17 cellular contexts compared by ENCODE assay signal in the genomic region with DNA sequence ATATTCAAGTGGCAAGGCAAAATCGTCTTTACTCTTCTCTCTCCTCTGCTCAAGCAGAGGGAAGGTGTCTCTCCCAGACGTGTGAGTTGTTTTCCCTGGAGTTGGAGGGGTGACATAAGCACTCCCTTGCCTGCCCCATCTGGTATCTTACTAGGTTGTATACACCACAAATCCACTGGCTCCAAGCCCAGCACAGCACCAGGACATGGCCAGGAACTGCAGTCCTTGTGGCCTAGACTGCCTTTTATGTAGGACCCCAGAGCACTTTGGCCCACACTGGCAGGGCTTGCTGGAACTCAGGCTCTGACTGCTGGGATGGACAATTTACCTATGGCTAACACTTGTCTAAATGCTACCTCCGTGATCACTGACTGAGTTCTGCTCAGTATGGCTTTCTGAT. TPM values are rescaled to one million over a fixed set of nuclear protein-coding genes. Genes with fewer than 3 reads are reported as not detected.
DNase-seq lines count a peak whose midpoint lies in the region; ATAC-seq and TF ChIP-seq lines count a peak whose summit lies in the region.
"Had no signal": no experiment of that assay in that cellular context is flagged by ENCODE, and none has a peak within 500 bp of the region (broad histone marks: within the 10 kb centered on the region; RNA-seq: fewer than 3 reads in every experiment).

No MANE protein-coding gene starts in this region.

- DNase-seq in DMS 273 treated with DMSO at 0.1 percent for 48 hours (lab: John Stamatoyannopoulos, UW), result peak; percentile 71
- DNase-seq in H4 (ENCODE audit: low spot score), result peak; percentile 52
- no peak for DNase-seq in WTC11 (ENCODE audit: low spot score)
- peak; percentile 4 for DNase-seq in fibroblast of peridontal ligament (ENCODE audit: extremely low read depth)
- no peak for DNase-seq in activated effector memory CD4-positive, alpha-beta T cell treated with anti-CD3 and anti-CD28 coated beads, Interleukin-2, amount 50 U/mL, for 16 hours
- no peak for DNase-seq in prostate gland (ENCODE audit: low spot score)
- DNase-seq in pons (ENCODE audit: low spot score), result no peak
- DNase-seq: ACHN; CD4-positive, alpha-beta memory T cell; H9; NCI-H1092; NCI-H345; NCI-H69; PC-3 had no signal

- H3K4me1 Mint-ChIP-seq in WTC11, result peaks cover 4% of the 10 kb centered on the region; the same call in 1 of the 2 replicates
- H3K4me1 Mint-ChIP-seq: B cell, H9 had no signal

- no peak overlapping the region for H3K4me3 Mint-ChIP-seq in WTC11
- H3K4me3 Mint-ChIP-seq: B cell; CD4-positive, alpha-beta memory T cell; H9 had no signal

- intact Hi-C loops in prostate gland (cut with DNase I), result no loop called here

- no peaks in the 10 kb centered on the region for H3K27me3 ChIP-seq in prostate gland (replicated peaks; ENCODE audit: insufficient read depth)

- no peak overlapping the region for H3K4me3 ChIP-seq in prostate gland

- H3K36me3 ChIP-seq in prostate gland, result no peaks in the 10 kb centered on the region

- CTCF ChIA-PET in WTC11 (lab: Charles Lee), result no interaction called here

- TF ChIP-seq POLR2A in prostate gland (IDR thresholded peaks at IDR 0.05), result no peak

- peaks cover 22% of the 10 kb centered on the region for H3K36me3 Mint-ChIP-seq in WTC11

- no peak overlapping the region for H3K27ac ChIP-seq in prostate gland

- H3K27me3 Mint-ChIP-seq in WTC11 (ENCODE audit: low read depth), result no peaks in the 10 kb centered on the region
- H3K27me3 Mint-ChIP-seq: B cell; CD4-positive, alpha-beta memory T cell had no signal

- no peak for TF ChIP-seq CTCF in WTC11 (IDR thresholded peaks at IDR 0.05)
- no peak for TF ChIP-seq CTCF in prostate gland (IDR thresholded peaks at IDR 0.05)

- POLR2A ChIA-PET in WTC11 (lab: Charles Lee), result no interaction called here

- no peaks in the 10 kb centered on the region for H3K4me1 ChIP-seq in prostate gland (replicated peaks)

- peaks cover 8% of the 10 kb centered on the region for H3K9me3 Mint-ChIP-seq in WTC11
- H3K9me3 Mint-ChIP-seq: H9 had no signal

- WGBS in prostate gland, result 85% methylated on average over 3 of the region's 3 CpGs

- no peaks in the 10 kb centered on the region for H3K9me3 ChIP-seq in prostate gland

- H3K27ac Mint-ChIP-seq in WTC11, result peak overlapping the region; percentile 63; the same call in 1 of the 2 replicates
- H3K27ac Mint-ChIP-seq: B cell had no signal

- ATAC-seq in WTC11, result peak; percentile 52
- ATAC-seq in HG02973 (IDR thresholded peaks at IDR 0.05; ENCODE audit: unreplicated experiment), result no peak
- ATAC-seq: PC-3, SK-N-SH treated with all-trans-retinoic acid at 6 μM for 48 hours had no signal

TF ChIP-seq in WTC11, 78 proteins besides CTCF, POLR2A, EP300 and RAD21 (continues in another document):
- no peak for TF ChIP-seq OVOL2 (CRISPR knock-in tag; IDR thresholded peaks at IDR 0.05; ENCODE audit: borderline replicate concordance)
- TF ChIP-seq, protein P1, sequence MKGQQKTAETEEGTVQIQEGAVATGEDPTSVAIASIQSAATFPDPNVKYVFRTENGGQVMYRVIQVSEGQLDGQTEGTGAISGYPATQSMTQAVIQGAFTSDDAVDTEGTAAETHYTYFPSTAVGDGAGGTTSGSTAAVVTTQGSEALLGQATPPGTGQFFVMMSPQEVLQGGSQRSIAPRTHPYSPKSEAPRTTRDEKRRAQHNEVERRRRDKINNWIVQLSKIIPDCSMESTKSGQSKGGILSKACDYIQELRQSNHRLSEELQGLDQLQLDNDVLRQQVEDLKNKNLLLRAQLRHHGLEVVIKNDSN (CRISPR knock-in tag; IDR thresholded peaks at IDR 0.05), result no peak
- no peak for TF ChIP-seq KAT7 (CRISPR knock-in tag; IDR thresholded peaks at IDR 0.05; ENCODE audit: borderline replicate concordance)
- TF ChIP-seq, protein P2, sequence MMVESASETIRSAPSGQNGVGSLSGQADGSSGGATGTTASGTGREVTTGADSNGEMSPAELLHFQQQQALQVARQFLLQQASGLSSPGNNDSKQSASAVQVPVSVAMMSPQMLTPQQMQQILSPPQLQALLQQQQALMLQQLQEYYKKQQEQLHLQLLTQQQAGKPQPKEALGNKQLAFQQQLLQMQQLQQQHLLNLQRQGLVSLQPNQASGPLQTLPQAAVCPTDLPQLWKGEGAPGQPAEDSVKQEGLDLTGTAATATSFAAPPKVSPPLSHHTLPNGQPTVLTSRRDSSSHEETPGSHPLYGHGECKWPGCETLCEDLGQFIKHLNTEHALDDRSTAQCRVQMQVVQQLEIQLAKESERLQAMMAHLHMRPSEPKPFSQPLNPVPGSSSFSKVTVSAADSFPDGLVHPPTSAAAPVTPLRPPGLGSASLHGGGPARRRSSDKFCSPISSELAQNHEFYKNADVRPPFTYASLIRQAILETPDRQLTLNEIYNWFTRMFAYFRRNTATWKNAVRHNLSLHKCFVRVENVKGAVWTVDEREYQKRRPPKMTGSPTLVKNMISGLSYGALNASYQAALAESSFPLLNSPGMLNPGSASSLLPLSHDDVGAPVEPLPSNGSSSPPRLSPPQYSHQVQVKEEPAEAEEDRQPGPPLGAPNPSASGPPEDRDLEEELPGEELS (CRISPR knock-in tag; IDR thresholded peaks at IDR 0.05), result no peak
- TF ChIP-seq CBFB (CRISPR knock-in tag; IDR thresholded peaks at IDR 0.05; ENCODE audit: low read depth), result no peak
- TF ChIP-seq ZNF396 (CRISPR knock-in tag; IDR thresholded peaks at IDR 0.05; ENCODE audit: borderline replicate concordance), result no peak
- TF ChIP-seq, protein P3, sequence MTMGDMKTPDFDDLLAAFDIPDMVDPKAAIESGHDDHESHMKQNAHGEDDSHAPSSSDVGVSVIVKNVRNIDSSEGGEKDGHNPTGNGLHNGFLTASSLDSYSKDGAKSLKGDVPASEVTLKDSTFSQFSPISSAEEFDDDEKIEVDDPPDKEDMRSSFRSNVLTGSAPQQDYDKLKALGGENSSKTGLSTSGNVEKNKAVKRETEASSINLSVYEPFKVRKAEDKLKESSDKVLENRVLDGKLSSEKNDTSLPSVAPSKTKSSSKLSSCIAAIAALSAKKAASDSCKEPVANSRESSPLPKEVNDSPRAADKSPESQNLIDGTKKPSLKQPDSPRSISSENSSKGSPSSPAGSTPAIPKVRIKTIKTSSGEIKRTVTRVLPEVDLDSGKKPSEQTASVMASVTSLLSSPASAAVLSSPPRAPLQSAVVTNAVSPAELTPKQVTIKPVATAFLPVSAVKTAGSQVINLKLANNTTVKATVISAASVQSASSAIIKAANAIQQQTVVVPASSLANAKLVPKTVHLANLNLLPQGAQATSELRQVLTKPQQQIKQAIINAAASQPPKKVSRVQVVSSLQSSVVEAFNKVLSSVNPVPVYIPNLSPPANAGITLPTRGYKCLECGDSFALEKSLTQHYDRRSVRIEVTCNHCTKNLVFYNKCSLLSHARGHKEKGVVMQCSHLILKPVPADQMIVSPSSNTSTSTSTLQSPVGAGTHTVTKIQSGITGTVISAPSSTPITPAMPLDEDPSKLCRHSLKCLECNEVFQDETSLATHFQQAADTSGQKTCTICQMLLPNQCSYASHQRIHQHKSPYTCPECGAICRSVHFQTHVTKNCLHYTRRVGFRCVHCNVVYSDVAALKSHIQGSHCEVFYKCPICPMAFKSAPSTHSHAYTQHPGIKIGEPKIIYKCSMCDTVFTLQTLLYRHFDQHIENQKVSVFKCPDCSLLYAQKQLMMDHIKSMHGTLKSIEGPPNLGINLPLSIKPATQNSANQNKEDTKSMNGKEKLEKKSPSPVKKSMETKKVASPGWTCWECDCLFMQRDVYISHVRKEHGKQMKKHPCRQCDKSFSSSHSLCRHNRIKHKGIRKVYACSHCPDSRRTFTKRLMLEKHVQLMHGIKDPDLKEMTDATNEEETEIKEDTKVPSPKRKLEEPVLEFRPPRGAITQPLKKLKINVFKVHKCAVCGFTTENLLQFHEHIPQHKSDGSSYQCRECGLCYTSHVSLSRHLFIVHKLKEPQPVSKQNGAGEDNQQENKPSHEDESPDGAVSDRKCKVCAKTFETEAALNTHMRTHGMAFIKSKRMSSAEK (CRISPR knock-in tag; IDR thresholded peaks at IDR 0.05; ENCODE audit: borderline replicate concordance), result no peak
- TF ChIP-seq, protein P4, sequence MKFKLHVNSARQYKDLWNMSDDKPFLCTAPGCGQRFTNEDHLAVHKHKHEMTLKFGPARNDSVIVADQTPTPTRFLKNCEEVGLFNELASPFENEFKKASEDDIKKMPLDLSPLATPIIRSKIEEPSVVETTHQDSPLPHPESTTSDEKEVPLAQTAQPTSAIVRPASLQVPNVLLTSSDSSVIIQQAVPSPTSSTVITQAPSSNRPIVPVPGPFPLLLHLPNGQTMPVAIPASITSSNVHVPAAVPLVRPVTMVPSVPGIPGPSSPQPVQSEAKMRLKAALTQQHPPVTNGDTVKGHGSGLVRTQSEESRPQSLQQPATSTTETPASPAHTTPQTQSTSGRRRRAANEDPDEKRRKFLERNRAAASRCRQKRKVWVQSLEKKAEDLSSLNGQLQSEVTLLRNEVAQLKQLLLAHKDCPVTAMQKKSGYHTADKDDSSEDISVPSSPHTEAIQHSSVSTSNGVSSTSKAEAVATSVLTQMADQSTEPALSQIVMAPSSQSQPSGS (CRISPR knock-in tag; IDR thresholded peaks at IDR 0.05; ENCODE audit: borderline replicate concordance, low read depth), result no peak
- TF ChIP-seq, protein P5, sequence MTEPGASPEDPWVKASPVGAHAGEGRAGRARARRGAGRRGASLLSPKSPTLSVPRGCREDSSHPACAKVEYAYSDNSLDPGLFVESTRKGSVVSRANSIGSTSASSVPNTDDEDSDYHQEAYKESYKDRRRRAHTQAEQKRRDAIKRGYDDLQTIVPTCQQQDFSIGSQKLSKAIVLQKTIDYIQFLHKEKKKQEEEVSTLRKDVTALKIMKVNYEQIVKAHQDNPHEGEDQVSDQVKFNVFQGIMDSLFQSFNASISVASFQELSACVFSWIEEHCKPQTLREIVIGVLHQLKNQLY (CRISPR knock-in tag; IDR thresholded peaks at IDR 0.05), result no peak
- TF ChIP-seq HMGA2 (CRISPR knock-in tag; IDR thresholded peaks at IDR 0.05), result no peak

RNA-seq across cellular contexts. Expression of a gene that starts 34.0 kb away (rescaled TPM):
- total RNA-seq in H4 (2014; rRNA removed; shearing (Covaris generic)), result 8.0 and 11.7 TPM in 2 replicates
- total RNA-seq in WTC11 (2021) (25.3 to 28.7 TPM (median 27.6 TPM) in 3 replicates), prostate gland (10 to 100 TPM in 1 of 2 donors, 1 to 10 TPM in 1; 9.8 to 22.2 TPM)

RNA-seq across cellular contexts. Expression of a gene that starts 34.3 kb away (rescaled TPM):
- total RNA-seq in H4 (2014; rRNA removed; shearing (Covaris generic)), result 15.4 and 22.3 TPM in 2 replicates
- total RNA-seq in WTC11 (2021) (29.3 to 32.8 TPM (median 32.0 TPM) in 3 replicates), prostate gland (10 to 100 TPM in 1 of 2 donors, 1 to 10 TPM in 1; 2.0 to 13.8 TPM)

Comparison
In these comparisons a context has a peak if more than half of its experiments do, and no peak if none do; other contexts are left out.
1. DNase-seq: peak in DMS 273 treated with DMSO at 0.1 percent for 48 hours (single experiment), H4 (single experiment) and fibroblast of peridontal ligament (single experiment); none in WTC11 (single experiment), activated effector memory CD4-positive, alpha-beta T cell treated with anti-CD3 and anti-CD28 coated beads, Interleukin-2, amount 50 U/mL, for 16 hours (single experiment), prostate gland (single experiment) and pons (single experiment).